In genomic region chr2:162317058-162317742, GRCh38 we compare ENCODE assay signal across 8 cellular contexts. TPM values are rescaled to one million over a fixed set of nuclear protein-coding genes. Genes with fewer than 3 reads are reported as not detected.
DNase-seq lines count a peak whose midpoint lies in the region; ATAC-seq, FAIRE-seq and TF ChIP-seq lines count a peak whose summit lies in the region.

No MANE protein-coding gene starts in this region.

- POLR2A ChIA-PET in GM12878 (lab: Charles Lee), result interaction anchor here (0.5 to 2.2 kb wide), 3 partner anchors 8 to 17 kb away, joined by 3 to 9 read pairs (median 8); no protein-coding TSS in a partner anchor

- SMC1A ChIA-PET in GM12878 (lab: Charles Lee; ENCODE audit: uncharacterized antibody, unreplicated experiment), result interaction anchor here (0.7 to 2.8 kb wide), 6 partner anchors 12 to 169 kb away, joined by 3 to 15 read pairs (median 4); partner anchors contain the start of gene GCA

- H3K36me3 ChIP-seq in right atrium auricular region (no peaks in the 10 kb centered on the region), GM12878 (ENCODE audit: control insufficient read depth in 2 of 2, insufficient read depth in 2 of 2, low read length in 1 of 2) (peaks cover 0 to 3% of the 10 kb centered on the region in 2 experiments; a peak in 1 of 4 replicates), aorta (ENCODE audit: control insufficient read depth in 1 of 2, insufficient read depth in 2 of 2, low read length in 1 of 2) (no peaks in the 10 kb centered on the region)

- no peaks in the 10 kb centered on the region for H3K36me3 Mint-ChIP-seq in mesothelial cell of epicardium

- TF ChIP-seq CTCF in right atrium auricular region (IDR thresholded peaks at IDR 0.05) (no peak), GM12878 (IDR thresholded peaks at IDR 0.05 in 2 of 3, conservative IDR thresholded peaks at IDR 0.05 in 1 of 3; ENCODE audit: control insufficient read depth in 2 of 3, extremely low read depth in 1 of 3, insufficient read depth in 1 of 3, low read depth in 3 of 3, low read length in 3 of 3) (no peak), mesothelial cell of epicardium (IDR thresholded peaks at IDR 0.05; ENCODE audit: unreplicated experiment) (no peak)

- CTCF ChIA-PET in GM12878 (lab: Yijun Ruan, JAX), result interaction anchor here (1.0 to 5.8 kb wide), 7 partner anchors 8 to 28 kb away, joined by 3 to 55 read pairs (median 22); no protein-coding TSS in a partner anchor

- H2AFZ ChIP-seq in GM12878 (ENCODE audit: control insufficient read depth, low read depth, low read length), result no peak overlapping the region

- RAD21 ChIA-PET in GM12878 (lab: Charles Lee; ENCODE audit: unreplicated experiment), result interaction anchor here (1.1 to 4.1 kb wide), 3 partner anchors 8 to 17 kb away, joined by 3 to 33 read pairs (median 5); no protein-coding TSS in a partner anchor

- peaks cover 20% of the 10 kb centered on the region for H3K4me1 Mint-ChIP-seq in mesothelial cell of epicardium

- no peaks in the 10 kb centered on the region for H3K4me1 ChIP-seq in right atrium auricular region
- no peaks in the 10 kb centered on the region for H3K4me1 ChIP-seq in GM12878 (ENCODE audit: control insufficient read depth, insufficient read depth, low read length)
- peaks cover 0 to 8% of the 10 kb centered on the region in 2 donors for H3K4me1 ChIP-seq in aorta (ENCODE audit: control insufficient read depth in 1 of 2, insufficient read depth in 2 of 2, low read length in 2 of 2)

- ATAC-seq in Right ventricle myocardium superior (ENCODE audit: poor library complexity) (no peak), GM12878 (no peak), aorta (ENCODE audit: low FRiP score) (no peak), HG03135 (IDR thresholded peaks at IDR 0.05; ENCODE audit: unreplicated experiment) (no peak)

- no peak for TF ChIP-seq EP300 in GM12878 (IDR thresholded peaks at IDR 0.05; ENCODE audit: borderline replicate concordance in 1 of 2, control insufficient read depth in 1 of 2, low read depth in 2 of 2, low read length in 2 of 2)

- intact Hi-C loops in Right ventricle myocardium superior (cut with DNase I), result no loop called here
- intact Hi-C loops in GM12878 (cut with micrococcal nuclease; ENCODE audit: unreplicated experiment), result loop anchor here (5.0 to 10.0 kb wide), 6 partner anchors 260 to 1152 kb away; partner anchors contain the start of genes PSMD14 and TANK
- intact Hi-C loops in aorta (cut with DNase I), result no loop called here

- H3K27me3 ChIP-seq in right atrium auricular region, result no peaks in the 10 kb centered on the region
- H3K27me3 ChIP-seq in GM12878 (replicated peaks in 1 of 2; ENCODE audit: control insufficient read depth in 2 of 2, insufficient read depth in 2 of 2, low read length in 1 of 2), result no peaks in the 10 kb centered on the region
- H3K27me3 ChIP-seq in aorta (ENCODE audit: control insufficient read depth in 1 of 2, insufficient read depth in 2 of 2, low read length in 1 of 2), result no peaks in the 10 kb centered on the region

- TF ChIP-seq RAD21 in GM12878 (IDR thresholded peaks at IDR 0.05; ENCODE audit: insufficient read depth, low read depth, low read length), result no peak

- no TSS peak for BruUV-seq in GM12878 (replicated peaks; lab: Mats Ljungman, UMichigan)

- H3K9me3 ChIP-seq in right atrium auricular region (no peaks in the 10 kb centered on the region), GM12878 (replicated peaks; ENCODE audit: control insufficient read depth, insufficient read depth, low read length) (no peaks in the 10 kb centered on the region), aorta (ENCODE audit: control insufficient read depth, low read length) (no peaks in the 10 kb centered on the region)

- peaks cover 3% of the 10 kb centered on the region for H3K9me3 Mint-ChIP-seq in mesothelial cell of epicardium

- in situ Hi-C loops in GM12878 (cut with MboI), result loop anchor here (25.0 kb wide), 1 partner anchor 930 kb away; no protein-coding TSS in a partner anchor

- H3K27me3 Mint-ChIP-seq in mesothelial cell of epicardium (ENCODE audit: low read depth), result peaks cover 7% of the 10 kb centered on the region

- peak overlapping the region; percentile 92 for H3K4me2 ChIP-seq in GM12878 (ENCODE audit: control insufficient read depth, insufficient read depth)

- peaks cover 95% of the 10 kb centered on the region for H3K79me2 ChIP-seq in GM12878 (ENCODE audit: control insufficient read depth, insufficient read depth, low read length)

- TF ChIP-seq POLR2A in GM12878 (IDR thresholded peaks at IDR 0.05; ENCODE audit: low read depth, low read length), result no peak

- H3K27ac Mint-ChIP-seq in mesothelial cell of epicardium, result no peak overlapping the region

- DNase-seq in right atrium auricular region (ENCODE audit: low spot score) (no peak), Right ventricle myocardium superior (no peak), GM12878 (ENCODE audit: low read depth, low spot score) (no peak), mesothelial cell of epicardium (ENCODE audit: low spot score in 2 of 2, unreplicated experiment in 2 of 2) (no peak), aorta (no peak), NK-92 (lab: John Stamatoyannopoulos, UW; ENCODE audit: unreplicated experiment) (no peak), NCI-H510A treated with DMSO at 0.1 percent for 48 hours (lab: John Stamatoyannopoulos, UW) (no peak)

- no peaks in the 10 kb centered on the region for H4K20me1 ChIP-seq in GM12878 (ENCODE audit: control insufficient read depth, insufficient read depth)

- peak overlapping the region; percentile 97 for H3K9ac ChIP-seq in GM12878 (ENCODE audit: control insufficient read depth, insufficient read depth, low read length)

- H3K4me3 Mint-ChIP-seq in mesothelial cell of epicardium, result peak overlapping the region; percentile 80

- H3K4me3 ChIP-seq in right atrium auricular region (peak overlapping the region; percentile 66 to 78), GM12878 (peak overlapping the region; percentile 90), aorta (ENCODE audit: low read length in 2 of 2) (peak overlapping the region; percentile 72 to 89)

- no peak for FAIRE-seq in GM12878 (lab: Jason Lieb, UNC)

- 2% methylated on average over 3 of the region's 3 CpGs for WGBS in GM12878 (ENCODE audit: insufficient coverage, insufficient replicate concordance, low lambda C conversion rate, missing lambda C conversion rate)
- WGBS in aorta, 2 donors, result 83 to 85% methylated on average over 3 of the region's 3 CpGs

- peak overlapping the region in 1 of 2 donors; percentile 85 for H3K27ac ChIP-seq in right atrium auricular region
- H3K27ac ChIP-seq in GM12878 (ENCODE audit: control insufficient read depth, insufficient read depth), result peak overlapping the region; percentile 98
- no peak overlapping the region for H3K27ac ChIP-seq in aorta (ENCODE audit: low read depth in 1 of 2, low read length in 2 of 2)

TF ChIP-seq in GM12878, 131 proteins besides CTCF, POLR2A, EP300 and RAD21 (continues in another document):
- TF ChIP-seq ATF7 (IDR thresholded peaks at IDR 0.05; ENCODE audit: low read depth) (0 out of 2 replicates have a peak, but pooled peaks have one; percentile 9), NR2C1 (IDR thresholded peaks at IDR 0.05) (no peak), POLR2AphosphoS5 (IDR thresholded peaks at IDR 0.05; ENCODE audit: low read length) (no peak), MTA3 (IDR thresholded peaks at IDR 0.05; ENCODE audit: borderline replicate concordance, low read length) (no peak)

RNA-seq across cellular contexts. Expression of gene IFIH1, which starts 1.3 kb away (rescaled TPM):
- 1 to 10 TPM; 4.1 to 6.6 TPM for total RNA-seq in right atrium auricular region
- total RNA-seq in Right ventricle myocardium superior, result 5.3 TPM
- 214 and 225 TPM in 2 replicates for total RNA-seq in GM12878 (2013; cell fraction: nucleolus; rRNA removed)
- 29.2 and 34.0 TPM in 2 replicates for total RNA-seq in GM12878 (2014; rRNA removed)
- total RNA-seq in GM12878 (2014; rRNA removed; fragmentation: Illumina TruSeq; extraction: Trizol), result 35.8 and 37.9 TPM in 2 replicates
- total RNA-seq in GM12878 (2021), result 35.1 and 36.1 TPM in 2 replicates
- polyA plus RNA-seq in GM12878 (2011; ENCODE audit: low read depth), result 21.3 TPM
- polyA plus RNA-seq in GM12878 (2011; rRNA removed), result 37.8 and 58.9 TPM in 2 replicates
- polyA plus RNA-seq in GM12878 (2011; cell fraction: cytosol; rRNA removed), result 15.4 and 19.3 TPM in 2 replicates
- 60.7 and 68.6 TPM in 2 replicates for polyA plus RNA-seq in GM12878 (2011; cell fraction: nucleus; rRNA removed)
- 26.2 and 45.2 TPM in 2 replicates for polyA plus RNA-seq in GM12878 (2012)
- polyA plus RNA-seq in GM12878 (2014; fragmentation: Illumina TruSeq; extraction: Trizol), result 40.9 and 52.3 TPM in 2 replicates
- polyA plus RNA-seq in GM12878 (2014; fragmentation: Nextera tagmentation; extraction: Ambion mirVana), result 10 to 100 TPM; 12.5 to 16.4 TPM
- polyA plus RNA-seq in GM12878 (2014; rRNA removed), result 15.6 and 18.3 TPM in 2 replicates
- polyA plus RNA-seq in GM12878 (2016; fragmentation: Nextera tagmentation; extraction: Ambion mirVana), result 10 to 100 TPM; 24.9 to 28.4 TPM
- 23.4 and 24.0 TPM in 2 replicates for polyA minus RNA-seq in GM12878 (2011; rRNA and poly(A)+ RNA removed)
- polyA minus RNA-seq in GM12878 (2011; cell fraction: cytosol; rRNA and poly(A)+ RNA removed), result 13.0 and 13.9 TPM in 2 replicates
- 62.0 and 86.5 TPM in 2 replicates for polyA minus RNA-seq in GM12878 (2011; cell fraction: nucleus; rRNA and poly(A)+ RNA removed)
- total RNA-seq in mesothelial cell of epicardium, result 8.4 to 10.7 TPM (median 9.3 TPM) in 3 replicates
- total RNA-seq in aorta, result 10 to 100 TPM; 16.3 to 22.1 TPM
- 1 to 10 TPM; 6.5 to 9.0 TPM for polyA plus RNA-seq in aorta

RNA-seq across cellular contexts. Expression of gene GCA, which starts 26.7 kb away (rescaled TPM):
- total RNA-seq in right atrium auricular region (10 to 100 TPM; 11.1 to 14.3 TPM), Right ventricle myocardium superior (7.6 TPM), GM12878 (2014; rRNA removed) (30.1 and 32.7 TPM in 2 replicates), GM12878 (2014; rRNA removed; fragmentation: Illumina TruSeq; extraction: Trizol) (20.6 and 22.8 TPM in 2 replicates), GM12878 (2021) (26.7 and 29.9 TPM in 2 replicates), mesothelial cell of epicardium (39.8 to 41.5 TPM (median 40.5 TPM) in 3 replicates), aorta (10 to 100 TPM; 32.5 to 35.2 TPM)
- 20.9 and 24.6 TPM in 2 replicates for total RNA-seq in GM12878 (2013; cell fraction: nucleolus; rRNA removed)
- polyA plus RNA-seq in GM12878 (2011; ENCODE audit: low read depth), result 13.6 TPM
- polyA plus RNA-seq in GM12878 (2011; rRNA removed) (55.7 and 69.8 TPM in 2 replicates), GM12878 (2014; fragmentation: Illumina TruSeq; extraction: Trizol) (25.1 and 30.8 TPM in 2 replicates), GM12878 (2014; fragmentation: Nextera tagmentation; extraction: Ambion mirVana) (10 to 100 TPM; 53.5 to 81.9 TPM), GM12878 (2014; rRNA removed) (28.0 and 37.7 TPM in 2 replicates), GM12878 (2016; fragmentation: Nextera tagmentation; extraction: Ambion mirVana) (10 to 100 TPM; 33.9 to 36.0 TPM), aorta (10 to 100 TPM; 16.3 to 18.5 TPM)
- 20.6 and 24.3 TPM in 2 replicates for polyA plus RNA-seq in GM12878 (2011; cell fraction: cytosol; rRNA removed)
- 18.8 and 26.5 TPM in 2 replicates for polyA plus RNA-seq in GM12878 (2011; cell fraction: nucleus; rRNA removed)
- polyA plus RNA-seq in GM12878 (2012), result 19.2 and 20.2 TPM in 2 replicates
- 19.4 and 30.1 TPM in 2 replicates for polyA minus RNA-seq in GM12878 (2011; rRNA and poly(A)+ RNA removed)
- 16.1 and 16.2 TPM in 2 replicates for polyA minus RNA-seq in GM12878 (2011; cell fraction: cytosol; rRNA and poly(A)+ RNA removed)
- 11.0 and 15.9 TPM in 2 replicates for polyA minus RNA-seq in GM12878 (2011; cell fraction: nucleus; rRNA and poly(A)+ RNA removed)
